ENCODE assay signal across 30 cellular contexts in the genomic region with DNA sequence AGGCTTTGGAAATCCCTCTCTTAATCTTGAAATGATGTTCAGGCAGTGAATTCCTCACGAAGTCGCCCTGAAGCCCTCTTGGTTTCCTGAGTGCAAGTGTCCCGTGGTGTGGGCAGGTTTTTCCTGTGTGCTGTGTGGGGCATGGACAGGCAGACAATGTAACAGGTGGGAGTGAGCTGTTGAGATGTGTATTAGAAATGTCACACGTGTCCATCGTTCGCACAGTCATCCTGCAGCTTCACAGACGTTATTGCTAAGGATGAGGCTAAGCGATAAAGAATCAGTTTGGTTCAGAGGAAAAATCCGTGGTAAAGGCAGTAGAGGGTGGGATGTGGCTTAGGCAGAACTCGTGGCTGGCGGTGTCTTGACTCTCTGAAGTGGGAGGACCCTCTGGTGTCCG.
"Had no signal": no experiment of that assay in that cellular context is flagged by ENCODE, and none has a peak within 500 bp of the region (broad histone marks: within the 10 kb centered on the region; RNA-seq: fewer than 3 reads in every experiment).

No MANE protein-coding gene starts in this region.

- ATAC-seq: left colon; left ventricle myocardium superior; lower lobe of right lung; mucosa of descending colon; natural killer cell treated with Interleukin-12 subunit alpha and Interleukin-12 subunit beta and Interleukin-15 and Interleukin-18, amount 100 ng/mL, for 72 hours; right lobe of liver; stimulated activated naive B cell treated with anti-CD40 and anti-IgM and Interleukin-4, amounts not matched to agents 10 μg/mL and 1 μg/mL and 100 μg/mL, for 72 hours; upper lobe of right lung had no signal

- H3K36me3 ChIP-seq: uterus had no signal

- H3K27me3 Mint-ChIP-seq: memory B cell; naive B cell; natural killer cell treated with Interleukin-12 subunit alpha and Interleukin-12 subunit beta and Interleukin-15 and Interleukin-18, amount 100 ng/mL, for 72 hours; progenitor cell of endocrine pancreas; stimulated activated naive B cell treated with anti-CD40 and anti-IgM and Interleukin-4, amounts not matched to agents 10 μg/mL and 1 μg/mL and 100 μg/mL, for 72 hours; stimulated activated naive CD8-positive, alpha-beta T cell treated with anti-CD3 and anti-CD28 coated beads, Interleukin-15, Interleukin-2, amounts not matched to agents 100 ng/mL and 50 ng/mL, for 24 hours had no signal

- DNase-seq: dorsolateral prefrontal cortex; effector CD4-positive, alpha-beta T cell; erythroblast; esophagus squamous epithelium; foreskin melanocyte; hypothalamus; immature natural killer cell; islet precursor cell; kidney glomerular epithelial cell; left colon; left ventricle myocardium superior; lower lobe of right lung; mucosa of descending colon; naive B cell; right lobe of liver; small intestine; stimulated activated CD4-positive, alpha-beta T cell treated with anti-CD3 and anti-CD28 coated beads, Interleukin-15, amount 100 ng/mL, for 24 hours; stimulated activated CD4-positive, alpha-beta T cell treated with anti-CD3 and anti-CD28 coated beads, Interleukin-2, amount 100 ng/mL, for 48 hours; stimulated activated naive B cell treated with anti-CD40 and anti-IgM and Interleukin-4, amounts not matched to agents 10 μg/mL and 1 μg/mL and 100 μg/mL, for 72 hours; upper lobe of right lung; uterus had no signal

- H3K4me3 Mint-ChIP-seq: immature natural killer cell; memory B cell; naive B cell; natural killer cell treated with Interleukin-12 subunit alpha and Interleukin-12 subunit beta and Interleukin-15 and Interleukin-18, amount 100 ng/mL, for 72 hours; stimulated activated naive B cell treated with anti-CD40 and anti-IgM and Interleukin-4, amounts not matched to agents 10 μg/mL and 1 μg/mL and 100 μg/mL, for 72 hours; stimulated activated naive CD8-positive, alpha-beta T cell treated with anti-CD3 and anti-CD28 coated beads, Interleukin-15, Interleukin-2, amounts not matched to agents 100 ng/mL and 50 ng/mL, for 24 hours had no signal

- H3K9me3 ChIP-seq: esophagus squamous epithelium, lower lobe of right lung, mucosa of descending colon, right lobe of liver, thoracic aorta, tibial nerve, upper lobe of right lung, uterus had no signal

- H3K4me1 ChIP-seq: esophagus squamous epithelium, lower lobe of right lung, parathyroid adenoma, right lobe of liver, upper lobe of right lung, uterus had no signal

- H3K4me1 Mint-ChIP-seq: immature natural killer cell; memory B cell; naive B cell; neural crest cell; stimulated activated naive B cell treated with anti-CD40 and anti-IgM and Interleukin-4, amounts not matched to agents 10 μg/mL and 1 μg/mL and 100 μg/mL, for 72 hours had no signal

- H3K79me2 ChIP-seq: parathyroid adenoma had no signal

- H3K9ac ChIP-seq: parathyroid adenoma had no signal

- H3K9me3 Mint-ChIP-seq: immature natural killer cell; memory B cell; naive B cell; natural killer cell treated with Interleukin-12 subunit alpha and Interleukin-12 subunit beta and Interleukin-15 and Interleukin-18, amount 100 ng/mL, for 72 hours; neural crest cell; stimulated activated naive B cell treated with anti-CD40 and anti-IgM and Interleukin-4, amounts not matched to agents 10 μg/mL and 1 μg/mL and 100 μg/mL, for 72 hours; stimulated activated naive CD8-positive, alpha-beta T cell treated with anti-CD3 and anti-CD28 coated beads, Interleukin-15, Interleukin-2, amounts not matched to agents 100 ng/mL and 50 ng/mL, for 24 hours had no signal

- FAIRE-seq: colon, small intestine had no signal

- H3K4me3 ChIP-seq: dorsolateral prefrontal cortex, esophagus squamous epithelium, lower lobe of right lung, mucosa of descending colon, right lobe of liver, thoracic aorta, tibial nerve, upper lobe of right lung, uterus had no signal

- H3K27ac Mint-ChIP-seq: memory B cell; natural killer cell treated with Interleukin-12 subunit alpha and Interleukin-12 subunit beta and Interleukin-15 and Interleukin-18, amount 100 ng/mL, for 72 hours; stimulated activated naive CD8-positive, alpha-beta T cell treated with anti-CD3 and anti-CD28 coated beads, Interleukin-15, Interleukin-2, amounts not matched to agents 100 ng/mL and 50 ng/mL, for 24 hours had no signal

- H3K27ac ChIP-seq: dorsolateral prefrontal cortex, esophagus squamous epithelium, lower lobe of right lung, parathyroid adenoma, right lobe of liver, thoracic aorta, tibial nerve, upper lobe of right lung, uterus had no signal

- H2AFZ ChIP-seq: parathyroid adenoma had no signal

- H3K27me3 ChIP-seq: dorsolateral prefrontal cortex, esophagus squamous epithelium, right lobe of liver, tibial nerve, upper lobe of right lung, uterus had no signal
